In the genomic region with DNA sequence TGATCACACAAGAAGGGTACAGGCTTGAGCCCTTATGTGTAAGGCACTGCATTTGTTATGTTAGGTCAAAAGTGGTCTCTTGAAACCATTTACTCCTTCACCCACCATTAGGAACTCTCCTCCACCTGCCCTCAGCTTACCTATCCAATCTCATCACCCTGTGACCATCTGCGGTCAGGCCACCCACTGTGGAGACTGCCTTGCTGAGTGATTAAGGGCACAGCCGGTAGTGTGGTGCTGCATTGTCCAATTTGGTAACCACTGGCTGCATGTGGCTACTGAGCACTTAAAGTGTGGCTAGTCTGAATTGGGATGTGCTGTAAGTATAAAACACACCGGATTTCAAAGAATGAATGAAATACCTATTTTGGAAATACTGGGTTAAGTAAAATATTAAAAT, we compare ENCODE assay signal across 24 cellular contexts.
"Had no signal": no experiment of that assay in that cellular context is flagged by ENCODE, and none has a peak within 500 bp of the region (broad histone marks: within the 10 kb centered on the region; RNA-seq: fewer than 3 reads in every experiment).

No MANE protein-coding gene starts in this region.

- DNase-seq: activated CD4-positive, alpha-beta T cell treated with anti-CD3 and anti-CD28 coated beads for 36 hours; activated CD4-positive, alpha-beta T cell treated with anti-CD3 and anti-CD28 coated beads, Interleukin-2, amount 10 ng/mL, durations not matched to agents 7 days and 5 days; activated CD4-positive, alpha-beta T cell treated with anti-CD3 and anti-CD28 coated beads, Interleukin-2, amount 50 U/mL, for 48 hours; activated CD8-positive, alpha-beta memory T cell treated with anti-CD3 and anti-CD28 coated beads, Interleukin-2, amount 50 U/mL, for 48 hours; activated CD8-positive, alpha-beta T cell treated with anti-CD3 and anti-CD28 coated beads, Interleukin-2, amount 10 ng/mL, durations not matched to agents 7 days and 5 days; activated effector memory CD4-positive, alpha-beta T cell treated with Interleukin-2 at 50 U/mL for 16 hours; activated naive CD4-positive, alpha-beta T cell treated with anti-CD3 and anti-CD28 coated beads, Interleukin-2, amount 10 ng/mL, durations not matched to agents 7 days and 5 days; activated naive CD8-positive, alpha-beta T cell treated with anti-CD3 and anti-CD28 coated beads, Interleukin-2, amount 50 U/mL, for 24 hours; activated T-cell treated with anti-CD3 and anti-CD28 coated beads, Interleukin-2, amount 50 U/mL, for 48 hours; anterior cingulate cortex; caudate nucleus; cerebellar nuclear complex; Karpas-422; KBM-7; NCI-H1105; NCI-H1417 treated with DMSO at 0.1 percent for 48 hours; NCI-H187 treated with DMSO at 0.1 percent for 48 hours; NCI-H2081; NCI-H226; NCI-H524 treated with DMSO at 0.1 percent for 48 hours; PC-9; T1000 had no signal

- H2AFZ ChIP-seq: PC-9 had no signal

- H3K4me2 ChIP-seq: PC-9 had no signal

- H3K27ac ChIP-seq: PC-9, RWPE1, SK-N-MC had no signal

- H3K4me3 ChIP-seq: PC-9, SK-N-MC had no signal
